In genomic region chr5:172640822-172641358, GRCh38 we compare ENCODE assay signal across 8 cellular contexts. TPM values are rescaled to one million over a fixed set of nuclear protein-coding genes. Genes with fewer than 3 reads are reported as not detected.
DNase-seq lines count a peak whose midpoint lies in the region; ATAC-seq and TF ChIP-seq lines count a peak whose summit lies in the region.

Gene NEURL1B (plus strand): TSS chr5:172641263. CDS start chr5:172641407, 144 bp downstream.

- peaks cover 13% of the 10 kb centered on the region for H3K27me3 Mint-ChIP-seq in osteocyte (ENCODE audit: unreplicated experiment)

- intact Hi-C loops in adrenal gland (cut with DNase I): no loop called here
- intact Hi-C loops in heart left ventricle (cut with DNase I): loop anchor here (1.0 to 10.0 kb wide), 16 partner anchors 18 to 164 kb away; no protein-coding TSS in a partner anchor
- intact Hi-C loops in aorta (cut with DNase I): no loop called here

- H3K27me3 ChIP-seq in adrenal gland (no peaks in the 10 kb centered on the region), heart left ventricle (peaks cover 0 to 11% (median 0%) of the 10 kb centered on the region in 9 donors), aorta (ENCODE audit: control insufficient read depth in 1 of 2, insufficient read depth in 2 of 2, low read length in 1 of 2) (no peaks in the 10 kb centered on the region)

- H3K4me3 Mint-ChIP-seq in osteocyte (ENCODE audit: unreplicated experiment): peak within 1 kb of the TSS; percentile 68

- peaks cover 13% of the 10 kb centered on the region for H3K4me1 Mint-ChIP-seq in osteocyte (ENCODE audit: unreplicated experiment)

- peak within 1 kb of the TSS in 4 of 5 donors; percentile 73 to 89 (median 82) for H3K27ac ChIP-seq in adrenal gland
- peak within 1 kb of the TSS; percentile 93 to 99 (median 98) for H3K27ac ChIP-seq in heart left ventricle
- H3K27ac ChIP-seq in aorta (ENCODE audit: low read depth in 1 of 2, low read length in 2 of 2): no peak within 1 kb of the TSS

- H3K9me3 Mint-ChIP-seq in osteocyte (ENCODE audit: unreplicated experiment): no peaks in the 10 kb centered on the region

- no peak for TF ChIP-seq CTCF in GM13977 (IDR thresholded peaks at IDR 0.05; ENCODE audit: extremely low read depth, insufficient read depth, missing control alignments)
- no peak for TF ChIP-seq CTCF in adrenal gland (IDR thresholded peaks at IDR 0.05)
- peak in 7 of 12 donors; percentile 5 to 53 (median 29) for TF ChIP-seq CTCF in heart left ventricle (IDR thresholded peaks at IDR 0.05)
- TF ChIP-seq CTCF in osteocyte (IDR thresholded peaks at IDR 0.05): no peak

- H3K4me3 ChIP-seq in adrenal gland (peak within 1 kb of the TSS in 3 of 4 donors; percentile 13 to 91 (median 32)), heart left ventricle (peak within 1 kb of the TSS; percentile 73 to 98 (median 88)), aorta (ENCODE audit: low read length in 2 of 2) (peak within 1 kb of the TSS; percentile 35 to 54)

- ATAC-seq in heart left ventricle (peak; percentile 68 to 88 (median 82)), aorta (ENCODE audit: low FRiP score) (peak; percentile 78)

- H3K36me3 ChIP-seq in adrenal gland (replicated peaks in 1 of 2): no peaks in the 10 kb centered on the region
- peaks cover 0 to 23% (median 10%) of the 10 kb centered on the region in 9 donors for H3K36me3 ChIP-seq in heart left ventricle
- H3K36me3 ChIP-seq in aorta (ENCODE audit: control insufficient read depth in 1 of 2, insufficient read depth in 2 of 2, low read length in 1 of 2): no peaks in the 10 kb centered on the region

- in situ Hi-C loops in GM13977 (cut with MboI; ENCODE audit: low pct_unique_long_range_greater_than_20kb, low sequenced_read_pairs, unreplicated experiment): no loop called here
- in situ Hi-C loops in KBM-7 (cut with MboI; ENCODE audit: low pct_unique_long_range_greater_than_20kb, low sequenced_read_pairs): no loop called here

- H3K9me3 ChIP-seq in adrenal gland (replicated peaks in 1 of 3) (no peaks in the 10 kb centered on the region), heart left ventricle (no peaks in the 10 kb centered on the region), aorta (ENCODE audit: control insufficient read depth, low read length) (no peaks in the 10 kb centered on the region)

- peak in 1 of 2 donors; percentile 36 for TF ChIP-seq POLR2A in adrenal gland (IDR thresholded peaks at IDR 0.05)
- TF ChIP-seq POLR2A in heart left ventricle (IDR thresholded peaks at IDR 0.05): peak in 1 of 2 donors; percentile 59

- DNase-seq in A172 (ENCODE audit: low spot score) (peak; percentile 60), GM13977 (ENCODE audit: low spot score) (peak; percentile 87), KBM-7 (peak; percentile 71), SHP77 treated with DMSO at 0.1 percent for 48 hours (lab: John Stamatoyannopoulos, UW) (peak; percentile 65), adrenal gland (peak; percentile 59 to 83 (median 79)), heart left ventricle (peak; percentile 81 to 91 (median 89)), osteocyte (ENCODE audit: extremely low spot score, unreplicated experiment) (peak; percentile 88), aorta (peak; percentile 71 to 92)

- no peaks in the 10 kb centered on the region for H3K36me3 Mint-ChIP-seq in osteocyte (ENCODE audit: unreplicated experiment)

- WGBS in adrenal gland, 4 donors: 0% methylated on average over 1 to 54 of the region's 54 CpGs
- 0 to 1% (median 1%) methylated on average over 18 to 54 of the region's 54 CpGs for WGBS in heart left ventricle, 4 donors
- WGBS in aorta, 2 donors: 0% methylated on average over 32 to 54 of the region's 54 CpGs

- H3K4me1 ChIP-seq in adrenal gland (replicated peaks in 1 of 2) (peaks cover 18 to 36% of the 10 kb centered on the region in 2 donors), heart left ventricle (peaks cover 0 to 50% (median 26%) of the 10 kb centered on the region in 12 donors), aorta (ENCODE audit: control insufficient read depth in 1 of 2, insufficient read depth in 2 of 2, low read length in 2 of 2) (no peaks in the 10 kb centered on the region)

- no peak within 1 kb of the TSS for H3K27ac Mint-ChIP-seq in osteocyte (ENCODE audit: unreplicated experiment)

RNA-seq across cellular contexts. Expression of gene NEURL1B, which starts in this region (rescaled TPM):
- 7.2 and 12.2 TPM in 2 replicates for total RNA-seq in A172 (2014; rRNA removed; shearing (Covaris generic))
- total RNA-seq in adrenal gland: 10 to 100 TPM; 26.2 to 99.9 (median 60.5) TPM
- 10 to 100 TPM in 2 of 3 donors, 1 to 10 TPM in 1; 9.8 to 17.9 (median 13.9) TPM for polyA plus RNA-seq in adrenal gland
- 10 to 100 TPM; 16.1 to 47.1 (median 25.8) TPM for total RNA-seq in heart left ventricle
- polyA plus RNA-seq in heart left ventricle: 10 to 100 TPM; 11.8 to 37.9 TPM
- 1.5 and 1.7 TPM in 2 replicates for total RNA-seq in osteocyte
- 10 to 100 TPM; 46.1 to 65.8 TPM for total RNA-seq in aorta
- polyA plus RNA-seq in aorta: 1 to 10 TPM; 1.9 to 3.5 TPM

Comparison
In these comparisons a context has a peak if more than half of its experiments do, and no peak if none do; other contexts are left out.
1. CTCF ChIP-seq: peak in heart left ventricle (7 of 12); none in GM13977 (single experiment), adrenal gland (0 of 6) and osteocyte (single experiment).
2. H3K27ac ChIP-seq: peak in adrenal gland (4 of 5) and heart left ventricle (12 of 12); none in aorta (0 of 2).
3. H3K4me3 ChIP-seq: peak in every context shown above with its lines; median percentile 88 in heart left ventricle; 44 in aorta; 32 in adrenal gland.
4. intact Hi-C loops: an anchor here in heart left ventricle (1.0 to 10.0 kb wide); none called in adrenal gland and aorta.
5. Peak in every context shown above with its lines, with median percentiles within 50 percentile points of each other: DNase-seq.